ENCODE assay signal across 8 cellular contexts in genomic region chr7:4739528-4739992, GRCh38. TPM values are rescaled to one million over a fixed set of nuclear protein-coding genes. Genes with fewer than 3 reads are reported as not detected.
DNase-seq lines count a peak whose midpoint lies in the region; ATAC-seq and TF ChIP-seq lines count a peak whose summit lies in the region.

No MANE protein-coding gene starts in this region.

- H3K36me3 ChIP-seq in BE2C (peaks cover 32% of the 10 kb centered on the region), heart left ventricle (peaks cover 0 to 33% (median 27%) of the 10 kb centered on the region in 9 donors), prostate gland (no peaks in the 10 kb centered on the region)

- ATAC-seq in heart left ventricle (peak; percentile 23 to 70 (median 68)), sciatic nerve (peak; percentile 2), HG02588 (IDR thresholded peaks at IDR 0.05; ENCODE audit: unreplicated experiment) (no peak), GM21447 (IDR thresholded peaks at IDR 0.05; ENCODE audit: unreplicated experiment) (no peak)

- no peak for TF ChIP-seq POLR2A in heart left ventricle (IDR thresholded peaks at IDR 0.05)
- TF ChIP-seq POLR2A in prostate gland (IDR thresholded peaks at IDR 0.05): no peak

- DNase-seq in BE2C: peak; percentile 57
- DNase-seq in NCI-H2029 treated with DMSO at 0.1 percent for 48 hours (lab: John Stamatoyannopoulos, UW): peak; percentile 71
- DNase-seq in activated naive CD4-positive, alpha-beta T cell treated with anti-CD3 and anti-CD28 coated beads, Interleukin-2, amount 50 U/mL, for 16 hours: peak; percentile 45
- peak in 3 of 5 donors; percentile 54 to 68 (median 60) for DNase-seq in heart left ventricle
- DNase-seq in sciatic nerve (ENCODE audit: low spot score): no peak
- DNase-seq in prostate gland (ENCODE audit: low spot score): no peak

- H3K4me3 ChIP-seq in BE2C (ENCODE audit: low read depth, low read length) (peak overlapping the region; percentile 53), heart left ventricle (peak overlapping the region in 10 of 12 donors; percentile 20 to 46 (median 37)), prostate gland (no peak overlapping the region)

- peak overlapping the region; percentile 31 to 86 (median 77) for H3K27ac ChIP-seq in heart left ventricle
- H3K27ac ChIP-seq in prostate gland: peak overlapping the region in 1 of 2 donors; percentile 20

- TF ChIP-seq CTCF in BE2C (IDR thresholded peaks at IDR 0.05; ENCODE audit: low read depth, low read length): peak; percentile 56
- peak in 11 of 12 donors; percentile 41 to 72 (median 52) for TF ChIP-seq CTCF in heart left ventricle (IDR thresholded peaks at IDR 0.05)
- TF ChIP-seq CTCF in prostate gland (IDR thresholded peaks at IDR 0.05): peak in 1 of 4 experiments; percentile 14

- intact Hi-C loops in heart left ventricle (cut with DNase I) (loop anchor here in 3 of 10 donors (2.0 to 5.0 kb wide), 3 partner anchors 15 to 97 kb away; partner anchors contain the start of gene FOXK1 (in 1 of the 3)), sciatic nerve (cut with DNase I) (no loop called here), prostate gland (cut with DNase I) (no loop called here)

- WGBS in heart left ventricle, 4 donors: 3 to 15% (median 10%) methylated on average over 6 to 16 of the region's 16 CpGs
- 47% methylated on average over 16 of the region's 16 CpGs for WGBS in prostate gland

- peaks cover 14% of the 10 kb centered on the region for H3K4me1 ChIP-seq in BE2C
- H3K4me1 ChIP-seq in heart left ventricle: peaks cover 0 to 59% (median 40%) of the 10 kb centered on the region in 12 donors
- peaks cover 6% of the 10 kb centered on the region for H3K4me1 ChIP-seq in prostate gland (replicated peaks)

- H3K9me3 ChIP-seq in BE2C (no peaks in the 10 kb centered on the region), heart left ventricle (no peaks in the 10 kb centered on the region), prostate gland (no peaks in the 10 kb centered on the region)

- no peaks in the 10 kb centered on the region for H3K27me3 ChIP-seq in BE2C
- H3K27me3 ChIP-seq in heart left ventricle: no peaks in the 10 kb centered on the region
- no peaks in the 10 kb centered on the region for H3K27me3 ChIP-seq in prostate gland (replicated peaks; ENCODE audit: insufficient read depth)

RNA-seq across cellular contexts. Expression of gene AP5Z1, which starts 35.9 kb away (rescaled TPM):
- 37.9 TPM for polyA plus RNA-seq in BE2C (2012; ENCODE audit: insufficient read depth, insufficient read length, low read depth)
- total RNA-seq in heart left ventricle (10 to 100 TPM in 7 of 9 donors, 1 to 10 TPM in 2; 8.4 to 31.9 (median 12.0) TPM), sciatic nerve (36.2 TPM), prostate gland (10 to 100 TPM; 30.9 to 61.7 TPM)
- polyA plus RNA-seq in heart left ventricle: 10 to 100 TPM; 14.9 to 17.3 TPM

RNA-seq across cellular contexts. Expression of gene FOXK1, which starts 57.5 kb away (rescaled TPM):
- polyA plus RNA-seq in BE2C (2012; ENCODE audit: insufficient read depth, insufficient read length, low read depth): 26.0 TPM
- total RNA-seq in heart left ventricle: 10 to 100 TPM; 12.4 to 43.7 (median 22.5) TPM
- 1 to 10 TPM; 9.3 to 9.4 TPM for polyA plus RNA-seq in heart left ventricle
- 37.7 TPM for total RNA-seq in sciatic nerve
- 10 to 100 TPM; 17.3 to 47.5 TPM for total RNA-seq in prostate gland

Comparison
In these comparisons a context has a peak if more than half of its experiments do, and no peak if none do; other contexts are left out.
1. DNase-seq: peak in BE2C (single experiment), NCI-H2029 treated with DMSO at 0.1 percent for 48 hours (single experiment), activated naive CD4-positive, alpha-beta T cell treated with anti-CD3 and anti-CD28 coated beads, Interleukin-2, amount 50 U/mL, for 16 hours (single experiment) and heart left ventricle (3 of 5); none in sciatic nerve (single experiment) and prostate gland (single experiment).
2. H3K4me3 ChIP-seq: peak in BE2C (single experiment) and heart left ventricle (10 of 12); none in prostate gland (0 of 2).
3. ATAC-seq: peak in heart left ventricle (4 of 4) and sciatic nerve (single experiment); none in HG02588 (single experiment) and GM21447 (single experiment).